19 cellular contexts compared by ENCODE assay signal in genomic region chr5:127609016-127609415, GRCh38. TPM values are rescaled to one million over a fixed set of nuclear protein-coding genes. Genes with fewer than 3 reads are reported as not detected.
DNase-seq lines count a peak whose midpoint lies in the region; ATAC-seq and TF ChIP-seq lines count a peak whose summit lies in the region.
"Had no signal": no experiment of that assay in that cellular context is flagged by ENCODE, and none has a peak within 500 bp of the region (broad histone marks: within the 10 kb centered on the region; RNA-seq: fewer than 3 reads in every experiment).

No MANE protein-coding gene starts in this region.

- no peak overlapping the region; the same call in 1 of the 2 replicates for H3K9ac ChIP-seq in OCI-LY1 (ENCODE audit: low read length)
- no peak overlapping the region for H3K9ac ChIP-seq in mesendoderm (ENCODE audit: low read length)

- no peak overlapping the region for H2BK120ac ChIP-seq in mesendoderm (ENCODE audit: low read depth, low read length)

- TF ChIP-seq CTCF in OCI-LY1 (IDR thresholded peaks at IDR 0.05; ENCODE audit: low read length) (no peak), GM20000 (IDR thresholded peaks at IDR 0.05; ENCODE audit: extremely low read depth, missing control alignments) (no peak)

- no peak overlapping the region for H3K18ac ChIP-seq in mesendoderm (ENCODE audit: low read length)

- DNase-seq in UCSD-AML1 (lab: John Stamatoyannopoulos, UW; ENCODE audit: unreplicated experiment) (peak; percentile 22), mesendoderm (peak; percentile 77), GM20000 (ENCODE audit: low spot score) (no peak), inferior parietal cortex (ENCODE audit: extremely low spot score) (no peak)
- DNase-seq: BE2C; CD4-positive, alpha-beta memory T cell; COR-L47; DMS153; DMS79 treated with DMSO at 0.1 percent for 48 hours; EL; GF-D8; H7 had no signal

- H3K56ac ChIP-seq in mesendoderm (ENCODE audit: low read length), result no peak overlapping the region

- peak overlapping the region; percentile 21; the same call in 1 of the 2 replicates for H3K4me2 ChIP-seq in OCI-LY1 (ENCODE audit: low read length)
- no peak overlapping the region for H3K4me2 ChIP-seq in mesendoderm (ENCODE audit: low read length)
- H3K4me2 ChIP-seq: A549, GM23338 had no signal

- no peak overlapping the region for H2AK5ac ChIP-seq in mesendoderm (ENCODE audit: low read length)

- no peak for ATAC-seq in HG03378 (IDR thresholded peaks at IDR 0.05; ENCODE audit: unreplicated experiment)
- ATAC-seq: A549, GM23338 had no signal

- H3K4me3 ChIP-seq in OCI-LY1 (ENCODE audit: low read depth, low read length, poor library complexity, severe bottlenecking) (no peak overlapping the region), mesendoderm (ENCODE audit: low read length) (no peak overlapping the region)
- H3K4me3 ChIP-seq: A549, GM23338 had no signal

- no peaks in the 10 kb centered on the region for H3K9me2 ChIP-seq in OCI-LY1 (ENCODE audit: low read depth, low read length)

- H3K27me3 ChIP-seq in OCI-LY1 (ENCODE audit: insufficient read depth, low read length) (no peaks in the 10 kb centered on the region), mesendoderm (ENCODE audit: insufficient read depth, low read length, poor library complexity) (no peaks in the 10 kb centered on the region)

- H2BK15ac ChIP-seq in mesendoderm (replicated peaks; ENCODE audit: low read depth), result no peak overlapping the region

- no peak overlapping the region for H2AFZ ChIP-seq in OCI-LY1 (ENCODE audit: low read length)

- H4K8ac ChIP-seq in mesendoderm (ENCODE audit: low read depth, low read length), result no peak overlapping the region

- no peak overlapping the region for H3K23ac ChIP-seq in mesendoderm (ENCODE audit: low read length)

- H4K5ac ChIP-seq in mesendoderm (ENCODE audit: low read length), result no peak overlapping the region

- peaks cover 56% of the 10 kb centered on the region for H3K4me1 ChIP-seq in OCI-LY1 (ENCODE audit: insufficient read depth, low read length, severe bottlenecking)
- no peaks in the 10 kb centered on the region for H3K4me1 ChIP-seq in mesendoderm (ENCODE audit: control insufficient read depth, low read depth, low read length)
- H3K4me1 ChIP-seq: A549, BE2C had no signal

- no peak overlapping the region for H2BK5ac ChIP-seq in mesendoderm (ENCODE audit: low read length)

- H3K9me3 ChIP-seq in OCI-LY1 (ENCODE audit: low read length), result no peaks in the 10 kb centered on the region
- H3K9me3 ChIP-seq: A549, BE2C had no signal

- H3K27ac ChIP-seq in OCI-LY1 (ENCODE audit: low read depth, low read length, poor library complexity, severe bottlenecking) (peak overlapping the region; percentile 90), mesendoderm (ENCODE audit: low read depth, low read length) (no peak overlapping the region)
- H3K27ac ChIP-seq: A549, C4-2B had no signal

- H3K79me2 ChIP-seq in OCI-LY1 (ENCODE audit: insufficient read depth, low read length), result no peaks in the 10 kb centered on the region
- H3K79me2 ChIP-seq in mesendoderm (ENCODE audit: control insufficient read depth, insufficient read depth, low read length), result no peaks in the 10 kb centered on the region

- H3F3A ChIP-seq in OCI-LY1 (ENCODE audit: insufficient read depth, low read length), result no peaks in the 10 kb centered on the region

- H4K20me1 ChIP-seq in OCI-LY1 (ENCODE audit: insufficient read depth, low read length), result no peaks in the 10 kb centered on the region

- no CpG with 5 or more reads among the region's 2 CpGs for whole genome bisulfite sequencing in mesendoderm (ENCODE audit: extremely low coverage, insufficient coverage, low lambda C conversion rate)

- no peaks in the 10 kb centered on the region for H3K79me1 ChIP-seq in mesendoderm (ENCODE audit: low read length)

- H3K36me3 ChIP-seq in OCI-LY1 (ENCODE audit: insufficient read depth, low read length), result no peaks in the 10 kb centered on the region
- no peaks in the 10 kb centered on the region for H3K36me3 ChIP-seq in mesendoderm (ENCODE audit: control insufficient read depth, insufficient read depth, low read length)
- H3K36me3 ChIP-seq: BE2C had no signal

- H3K4ac ChIP-seq in mesendoderm (ENCODE audit: low read depth, low read length), result no peak overlapping the region

RNA-seq across cellular contexts. Expression of gene CTXN3, which starts 39.9 kb away (rescaled TPM):
- polyA plus RNA-seq in mesendoderm (2013, experiment 1 of 2), result not detected
- polyA plus RNA-seq in mesendoderm (2013, experiment 2 of 2), result not detected
- polyA plus RNA-seq: A549; AG04450; CD4-positive, alpha-beta memory T cell; GM23338; IgD-negative memory B cell had no signal

Comparison
In these comparisons a context has a peak if more than half of its experiments do, and no peak if none do; other contexts are left out.
1. DNase-seq: peak in UCSD-AML1 (single experiment) and mesendoderm (single experiment); none in GM20000 (single experiment) and inferior parietal cortex (single experiment).